1 cellular context compared by ENCODE assay signal in the genomic region with DNA sequence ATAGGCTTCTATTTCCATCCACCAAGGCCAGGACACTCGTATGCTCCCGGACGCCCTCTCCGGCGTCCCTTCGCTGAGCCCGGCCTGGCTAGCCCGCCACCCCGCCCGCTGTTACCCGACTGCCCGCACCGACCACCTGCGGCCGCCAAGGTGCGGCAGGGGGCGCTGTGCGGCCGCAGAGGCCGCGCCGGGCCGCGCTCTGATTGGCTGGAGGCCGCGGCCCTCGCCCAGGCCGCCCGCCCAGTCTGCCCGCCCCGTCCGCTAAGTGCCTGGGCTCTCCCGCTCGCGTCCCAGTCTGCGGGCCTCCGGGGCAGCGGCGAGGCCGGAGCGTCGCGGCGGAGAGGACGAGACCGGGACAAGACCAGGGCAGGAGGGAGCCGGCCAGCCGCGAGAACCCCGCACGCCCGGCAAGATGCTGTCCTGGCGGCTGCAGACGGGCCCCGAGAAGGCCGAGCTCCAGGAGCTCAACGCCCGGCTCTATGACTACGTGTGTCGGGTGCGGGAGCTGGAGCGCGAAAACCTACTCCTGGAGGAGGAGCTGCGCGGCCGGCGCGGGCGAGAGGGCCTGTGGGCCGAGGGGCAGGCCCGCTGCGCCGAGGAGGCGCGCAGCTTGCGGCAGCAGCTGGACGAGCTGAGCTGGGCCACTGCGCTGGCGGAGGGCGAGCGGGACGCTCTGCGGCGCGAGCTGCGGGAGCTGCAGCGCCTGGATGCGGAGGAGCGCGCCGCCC.
TF ChIP-seq lines count a peak whose summit lies in the region.

A gene with protein sequence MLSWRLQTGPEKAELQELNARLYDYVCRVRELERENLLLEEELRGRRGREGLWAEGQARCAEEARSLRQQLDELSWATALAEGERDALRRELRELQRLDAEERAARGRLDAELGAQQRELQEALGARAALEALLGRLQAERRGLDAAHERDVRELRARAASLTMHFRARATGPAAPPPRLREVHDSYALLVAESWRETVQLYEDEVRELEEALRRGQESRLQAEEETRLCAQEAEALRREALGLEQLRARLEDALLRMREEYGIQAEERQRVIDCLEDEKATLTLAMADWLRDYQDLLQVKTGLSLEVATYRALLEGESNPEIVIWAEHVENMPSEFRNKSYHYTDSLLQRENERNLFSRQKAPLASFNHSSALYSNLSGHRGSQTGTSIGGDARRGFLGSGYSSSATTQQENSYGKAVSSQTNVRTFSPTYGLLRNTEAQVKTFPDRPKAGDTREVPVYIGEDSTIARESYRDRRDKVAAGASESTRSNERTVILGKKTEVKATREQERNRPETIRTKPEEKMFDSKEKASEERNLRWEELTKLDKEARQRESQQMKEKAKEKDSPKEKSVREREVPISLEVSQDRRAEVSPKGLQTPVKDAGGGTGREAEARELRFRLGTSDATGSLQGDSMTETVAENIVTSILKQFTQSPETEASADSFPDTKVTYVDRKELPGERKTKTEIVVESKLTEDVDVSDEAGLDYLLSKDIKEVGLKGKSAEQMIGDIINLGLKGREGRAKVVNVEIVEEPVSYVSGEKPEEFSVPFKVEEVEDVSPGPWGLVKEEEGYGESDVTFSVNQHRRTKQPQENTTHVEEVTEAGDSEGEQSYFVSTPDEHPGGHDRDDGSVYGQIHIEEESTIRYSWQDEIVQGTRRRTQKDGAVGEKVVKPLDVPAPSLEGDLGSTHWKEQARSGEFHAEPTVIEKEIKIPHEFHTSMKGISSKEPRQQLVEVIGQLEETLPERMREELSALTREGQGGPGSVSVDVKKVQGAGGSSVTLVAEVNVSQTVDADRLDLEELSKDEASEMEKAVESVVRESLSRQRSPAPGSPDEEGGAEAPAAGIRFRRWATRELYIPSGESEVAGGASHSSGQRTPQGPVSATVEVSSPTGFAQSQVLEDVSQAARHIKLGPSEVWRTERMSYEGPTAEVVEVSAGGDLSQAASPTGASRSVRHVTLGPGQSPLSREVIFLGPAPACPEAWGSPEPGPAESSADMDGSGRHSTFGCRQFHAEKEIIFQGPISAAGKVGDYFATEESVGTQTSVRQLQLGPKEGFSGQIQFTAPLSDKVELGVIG (N-terminal part only) (plus strand): TSS at position 293 of the 728 bp plus-strand sequence. CDS start 120 bp downstream, at position 413.

TF ChIP-seq in endothelial cell of umbilical vein, 7 proteins besides CTCF, POLR2A, EP300 and RAD21:
- TF ChIP-seq, protein P1, sequence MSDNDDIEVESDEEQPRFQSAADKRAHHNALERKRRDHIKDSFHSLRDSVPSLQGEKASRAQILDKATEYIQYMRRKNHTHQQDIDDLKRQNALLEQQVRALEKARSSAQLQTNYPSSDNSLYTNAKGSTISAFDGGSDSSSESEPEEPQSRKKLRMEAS (IDR thresholded peaks at IDR 0.05; ENCODE audit: insufficient read depth, insufficient read length), result no peak
- TF ChIP-seq POLR2AphosphoS5 (IDR thresholded peaks at IDR 0.05; ENCODE audit: insufficient read depth, low read depth, low read length), result peak; percentile 54
TF ChIP-seq in endothelial cell of umbilical vein: peak in this region for 1.
